1 cellular context compared by ENCODE assay signal in the genomic region with DNA sequence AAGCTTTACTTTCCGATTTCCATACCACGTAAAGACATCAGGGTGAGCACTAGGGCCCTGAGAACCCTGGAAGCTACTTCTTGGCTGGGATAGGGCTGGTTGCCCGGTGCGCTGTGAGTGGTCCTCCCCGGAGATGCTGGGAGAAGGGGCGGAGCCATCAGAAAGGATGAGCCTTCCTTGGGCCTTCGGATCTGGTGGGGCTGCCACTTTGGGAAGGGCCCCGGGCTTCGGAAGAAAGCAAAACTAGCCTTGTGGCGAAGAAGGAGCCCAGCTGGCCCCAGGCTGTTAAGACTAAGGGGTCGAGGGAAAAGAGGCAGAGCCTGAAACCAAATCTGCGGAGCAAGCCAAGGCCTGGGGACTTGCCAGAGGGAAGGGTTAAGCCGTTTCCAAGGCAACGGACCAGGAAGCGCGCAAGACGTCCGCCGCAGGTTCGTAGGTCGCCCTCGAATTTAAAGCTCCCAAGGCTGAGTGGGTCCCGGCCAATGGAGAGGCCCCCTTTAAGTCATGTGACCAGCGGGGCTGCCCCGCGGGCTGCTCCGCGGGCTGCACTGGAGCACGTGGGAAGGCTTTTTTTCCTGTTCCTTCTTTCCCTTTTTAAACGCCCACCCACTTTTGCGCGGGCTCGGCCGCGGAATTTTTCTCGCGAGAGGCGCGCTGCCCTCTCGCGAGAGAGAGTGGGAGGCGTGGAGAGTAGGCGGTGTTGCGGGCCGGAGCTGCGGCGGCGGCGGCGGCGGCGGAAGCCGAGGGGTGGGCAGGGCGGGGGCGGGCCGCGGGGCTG.
TF ChIP-seq lines count a peak whose summit lies in the region.

No MANE protein-coding gene starts in this region.

TF ChIP-seq in SK-N-SH, 30 proteins besides CTCF, POLR2A, EP300 and RAD21 (continued from another document):
- TF ChIP-seq, protein P1, sequence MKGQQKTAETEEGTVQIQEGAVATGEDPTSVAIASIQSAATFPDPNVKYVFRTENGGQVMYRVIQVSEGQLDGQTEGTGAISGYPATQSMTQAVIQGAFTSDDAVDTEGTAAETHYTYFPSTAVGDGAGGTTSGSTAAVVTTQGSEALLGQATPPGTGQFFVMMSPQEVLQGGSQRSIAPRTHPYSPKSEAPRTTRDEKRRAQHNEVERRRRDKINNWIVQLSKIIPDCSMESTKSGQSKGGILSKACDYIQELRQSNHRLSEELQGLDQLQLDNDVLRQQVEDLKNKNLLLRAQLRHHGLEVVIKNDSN (IDR thresholded peaks at IDR 0.05; ENCODE audit: borderline replicate concordance, low read depth), result peak; percentile 94
- peak; percentile 98 for TF ChIP-seq MXI1 (IDR thresholded peaks at IDR 0.05; ENCODE audit: low read depth, low read length)
- TF ChIP-seq POLR2AphosphoS5 (IDR thresholded peaks at IDR 0.05; ENCODE audit: low read depth, low read length), result peak; percentile 45
